Comparison of ENCODE assay signal across 17 cellular contexts in the genomic region with DNA sequence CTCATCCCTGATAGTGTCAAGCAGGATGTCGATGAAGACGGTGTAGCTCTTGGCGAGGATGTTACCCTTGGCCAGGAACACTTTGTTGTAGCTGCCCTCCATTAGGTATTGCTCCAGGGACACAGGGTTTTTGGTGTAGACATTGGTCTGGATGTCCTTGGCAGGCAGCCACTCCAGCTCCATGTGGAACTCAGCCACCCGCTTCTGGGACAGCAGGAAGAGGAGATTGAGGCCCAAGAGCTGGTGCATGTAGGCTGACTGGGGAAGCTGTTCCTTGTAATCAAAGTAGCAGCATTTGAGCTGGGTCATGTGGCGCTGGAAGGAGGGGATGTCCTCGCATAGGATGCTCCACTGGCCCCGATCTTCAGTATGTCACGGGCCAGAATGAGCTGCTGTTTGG. TPM values are rescaled to one million over a fixed set of nuclear protein-coding genes. Genes with fewer than 3 reads are reported as not detected.
DNase-seq lines count a peak whose midpoint lies in the region; ATAC-seq and TF ChIP-seq lines count a peak whose summit lies in the region.
"Had no signal": no experiment of that assay in that cellular context is flagged by ENCODE, and none has a peak within 500 bp of the region (broad histone marks: within the 10 kb centered on the region; RNA-seq: fewer than 3 reads in every experiment).

No MANE protein-coding gene starts in this region.

- H3K27me3 Mint-ChIP-seq in activated naive CD8-positive, alpha-beta T cell, result no peaks in the 10 kb centered on the region
- peaks cover 2% of the 10 kb centered on the region for H3K27me3 Mint-ChIP-seq in activated naive CD8-positive, alpha-beta T cell treated with anti-CD3 and anti-CD28 coated beads, Interleukin-2, amount 50 U/mL, for 24 hours

- ATAC-seq in activated naive CD8-positive, alpha-beta T cell treated with anti-CD3 and anti-CD28 coated beads, Interleukin-2, amount 50 U/mL, for 24 hours, result no peak
- ATAC-seq in Right ventricle myocardium superior (ENCODE audit: poor library complexity) (peak; percentile 67), GM19455 (IDR thresholded peaks at IDR 0.05; ENCODE audit: unreplicated experiment) (no peak)

- intact Hi-C loops in Right ventricle myocardium superior (cut with DNase I) (no loop called here), tibial artery (cut with DNase I; ENCODE audit: low total_unique reads) (no loop called here)

- peak overlapping the region; percentile 47 for H3K14ac ChIP-seq in neuronal stem cell (ENCODE audit: low read length)

- H3K27ac ChIP-seq in neuronal stem cell (replicated peaks; ENCODE audit: low read length) (no peak overlapping the region), tibial artery (peak overlapping the region; percentile 3 to 36)
- H3K27ac ChIP-seq: BLaER1 treated with 17β-estradiol and CSF1 and Interleukin-3, amounts not matched to agents 10 nM and 100 nM; colonic mucosa; KMS-11 had no signal

- no peak overlapping the region for H2BK12ac ChIP-seq in neuronal stem cell (ENCODE audit: low read length)

- H3K36me3 ChIP-seq in neuronal stem cell (replicated peaks in 1 of 2; ENCODE audit: control insufficient read depth in 2 of 2, insufficient read depth in 2 of 2, low read length in 2 of 2) (no peaks in the 10 kb centered on the region), tibial artery (peaks cover 0 to 18% (median 0%) of the 10 kb centered on the region in 3 donors)
- H3K36me3 ChIP-seq: colonic mucosa had no signal

- H3K9me3 Mint-ChIP-seq in activated naive CD8-positive, alpha-beta T cell (ENCODE audit: low read depth), result no peaks in the 10 kb centered on the region
- no peaks in the 10 kb centered on the region for H3K9me3 Mint-ChIP-seq in activated naive CD8-positive, alpha-beta T cell treated with anti-CD3 and anti-CD28 coated beads, Interleukin-2, amount 50 U/mL, for 24 hours

- no peak for DNase-seq in activated naive CD8-positive, alpha-beta T cell treated with anti-CD3 and anti-CD28 coated beads, Interleukin-2, amount 50 U/mL, for 24 hours
- peak; percentile 87 for DNase-seq in Right ventricle myocardium superior
- DNase-seq in neuronal stem cell (ENCODE audit: low spot score), result no peak
- DNase-seq in tibial artery, result peak; percentile 64 to 86
- DNase-seq in activated CD8-positive, alpha-beta memory T cell treated with anti-CD3 and anti-CD28 coated beads for 24 hours, result no peak
- no peak for DNase-seq in NCI-H1694 (lab: John Stamatoyannopoulos, UW)
- DNase-seq: activated CD4-positive, CD25-positive, alpha-beta regulatory T cell treated with anti-CD3 and anti-CD28 coated beads, Interleukin-2, amount 50 U/mL, for 72 hours; colonic mucosa; NCI-H1092 treated with DMSO at 0.1 percent for 48 hours; NCI-H2171; NCI-H526 treated with DMSO at 0.1 percent for 48 hours; T-helper 9 cell; trophoblast cell had no signal

- H3K27me3 ChIP-seq in neuronal stem cell (ENCODE audit: control insufficient read depth in 3 of 3, insufficient read depth in 3 of 3, low read depth in 1 of 3, low read length in 3 of 3) (peaks cover 0 to 12% (median 0%) of the 10 kb centered on the region in 3 experiments), tibial artery (no peaks in the 10 kb centered on the region)
- H3K27me3 ChIP-seq: BLaER1 treated with 17β-estradiol and CSF1 and Interleukin-3, amounts not matched to agents 10 nM and 100 nM; colonic mucosa had no signal

- no peak overlapping the region for H3K9ac ChIP-seq in neuronal stem cell (ENCODE audit: low read depth, low read length, poor library complexity)
- H3K9ac ChIP-seq: BLaER1 treated with 17β-estradiol and CSF1 and Interleukin-3, amounts not matched to agents 10 nM and 100 nM; KMS-11 had no signal

- no peaks in the 10 kb centered on the region for H3K36me3 Mint-ChIP-seq in activated naive CD8-positive, alpha-beta T cell
- no peaks in the 10 kb centered on the region for H3K36me3 Mint-ChIP-seq in activated naive CD8-positive, alpha-beta T cell treated with anti-CD3 and anti-CD28 coated beads, Interleukin-2, amount 50 U/mL, for 24 hours (ENCODE audit: low read depth)

- no peak overlapping the region for H3K4me2 ChIP-seq in neuronal stem cell (ENCODE audit: insufficient read depth, low read length, poor library complexity, severe bottlenecking)

- H3K27ac Mint-ChIP-seq in activated naive CD8-positive, alpha-beta T cell, result peak overlapping the region; percentile 58
- H3K27ac Mint-ChIP-seq in activated naive CD8-positive, alpha-beta T cell treated with anti-CD3 and anti-CD28 coated beads, Interleukin-2, amount 50 U/mL, for 24 hours, result no peak overlapping the region

- TF ChIP-seq CTCF in tibial artery (IDR thresholded peaks at IDR 0.05), result no peak

- no peaks in the 10 kb centered on the region for H3K9me3 ChIP-seq in neuronal stem cell (replicated peaks in 1 of 2; ENCODE audit: control insufficient read depth in 2 of 2, insufficient read depth in 1 of 2, low read depth in 1 of 2, low read length in 2 of 2)
- H3K9me3 ChIP-seq in tibial artery, result no peaks in the 10 kb centered on the region
- H3K9me3 ChIP-seq: BLaER1 treated with 17β-estradiol and CSF1 and Interleukin-3, amounts not matched to agents 10 nM and 100 nM; colonic mucosa had no signal

- WGBS in neuronal stem cell (ENCODE audit: extremely low coverage in 2 of 2, insufficient read length in 2 of 2, insufficient replicate concordance in 1 of 2), 2 donors, result no CpG with 5 or more reads among the region's 8 CpGs

- H3K4me1 Mint-ChIP-seq in activated naive CD8-positive, alpha-beta T cell (ENCODE audit: low read depth), result peaks cover 60% of the 10 kb centered on the region
- H3K4me1 Mint-ChIP-seq in activated naive CD8-positive, alpha-beta T cell treated with anti-CD3 and anti-CD28 coated beads, Interleukin-2, amount 50 U/mL, for 24 hours, result peaks cover 51% of the 10 kb centered on the region

- H3K4me1 ChIP-seq in neuronal stem cell (ENCODE audit: control insufficient read depth in 2 of 2, insufficient read depth in 1 of 2, low read depth in 1 of 2, low read length in 2 of 2), result peaks cover 0 to 5% of the 10 kb centered on the region in 2 donors
- H3K4me1 ChIP-seq in tibial artery, result peaks cover 6 to 40% (median 24%) of the 10 kb centered on the region in 4 donors

- H3K4me3 ChIP-seq in neuronal stem cell (ENCODE audit: low read length in 2 of 2), result no peak overlapping the region
- no peak overlapping the region for H3K4me3 ChIP-seq in tibial artery
- H3K4me3 ChIP-seq: BLaER1 treated with 17β-estradiol and CSF1 and Interleukin-3, amounts not matched to agents 10 nM and 100 nM; colonic mucosa had no signal

- no peak overlapping the region for H2BK120ac ChIP-seq in neuronal stem cell (ENCODE audit: low read depth, low read length)

- H3K4ac ChIP-seq in neuronal stem cell (ENCODE audit: low read length), result no peak overlapping the region

- H2BK5ac ChIP-seq in neuronal stem cell (ENCODE audit: low read length), result no peak overlapping the region

- no peak overlapping the region for H2BK15ac ChIP-seq in neuronal stem cell (ENCODE audit: low read length)

- no peak overlapping the region for H2AFZ ChIP-seq in neuronal stem cell (ENCODE audit: low read length)

- H2AK5ac ChIP-seq in neuronal stem cell (ENCODE audit: low read depth, low read length), result peak overlapping the region; percentile 47

- no peak overlapping the region for H3K4me3 Mint-ChIP-seq in activated naive CD8-positive, alpha-beta T cell
- no peak overlapping the region for H3K4me3 Mint-ChIP-seq in activated naive CD8-positive, alpha-beta T cell treated with anti-CD3 and anti-CD28 coated beads, Interleukin-2, amount 50 U/mL, for 24 hours

- H3K79me1 ChIP-seq in neuronal stem cell (ENCODE audit: low read depth, low read length), result no peaks in the 10 kb centered on the region

- H3K18ac ChIP-seq in neuronal stem cell (ENCODE audit: low read length), result peak overlapping the region; percentile 32

- H4K91ac ChIP-seq in neuronal stem cell (ENCODE audit: low read depth, low read length, poor library complexity), result no peak overlapping the region

- no peak overlapping the region for H3K23ac ChIP-seq in neuronal stem cell (ENCODE audit: low read depth, low read length, poor library complexity)

- H4K8ac ChIP-seq in neuronal stem cell (ENCODE audit: low read depth, low read length), result no peak overlapping the region

RNA-seq across cellular contexts. Expression of gene IL6R, which starts 9.5 kb away (rescaled TPM):
- total RNA-seq in Right ventricle myocardium superior, result 10.3 TPM
- polyA plus RNA-seq in neuronal stem cell (2013, experiment 1 of 2), result 0.08 TPM
- polyA plus RNA-seq in neuronal stem cell (2013, experiment 2 of 2), result 0.10 TPM

Comparison
In these comparisons a context has a peak if more than half of its experiments do, and no peak if none do; other contexts are left out.
1. DNase-seq: peak in Right ventricle myocardium superior (single experiment) and tibial artery (2 of 2); none in activated naive CD8-positive, alpha-beta T cell treated with anti-CD3 and anti-CD28 coated beads, Interleukin-2, amount 50 U/mL, for 24 hours (single experiment), neuronal stem cell (single experiment), activated CD8-positive, alpha-beta memory T cell treated with anti-CD3 and anti-CD28 coated beads for 24 hours (single experiment) and NCI-H1694 (single experiment).